In the genomic region with DNA sequence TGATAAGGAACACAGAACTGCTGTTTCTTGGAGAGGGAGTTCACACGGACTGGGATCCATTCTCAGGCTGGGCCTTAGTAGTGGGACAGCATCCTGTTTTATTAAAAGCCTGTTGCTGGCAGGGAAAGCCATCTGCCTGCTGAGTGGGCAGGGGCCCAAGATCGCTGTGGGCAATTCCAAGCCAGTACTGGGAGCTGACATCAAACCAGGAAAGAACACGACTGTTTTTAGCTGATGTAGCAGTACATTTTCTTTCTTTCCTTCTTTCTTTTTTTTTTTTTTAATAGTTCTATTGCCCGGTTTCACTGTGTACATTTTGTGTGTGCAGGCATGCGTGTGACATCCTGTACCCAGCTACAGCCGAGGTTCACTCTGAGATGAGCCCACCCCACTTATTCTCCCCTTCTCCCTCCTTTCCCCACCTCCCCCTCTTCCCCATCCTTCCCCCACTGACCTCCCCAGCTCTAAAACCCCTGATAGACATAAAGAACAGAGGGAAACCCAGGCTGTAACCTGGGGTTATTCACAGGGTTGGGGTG, we compare ENCODE assay signal across 7 cellular contexts.
DNase-seq lines count a peak whose midpoint lies in the region; ATAC-seq and TF ChIP-seq lines count a peak whose summit lies in the region.
"Not testable (repeated sequence)": the region's sequence is repeated elsewhere in the genome, so short reads cannot be mapped to it uniquely, and the experiment has no call there.

No MANE protein-coding gene starts in this region.

- in situ Hi-C loops in GM23248 (cut with MboI); gastrocnemius medialis (cut with MboI; ENCODE audit: low sequenced_read_pairs in 4 of 4): not testable (repeated sequence)

- not testable (repeated sequence) for TF ChIP-seq CTCF in SK-N-SH (IDR thresholded peaks at IDR 0.05); breast epithelium (IDR thresholded peaks at IDR 0.05); fibroblast of the aortic adventitia (IDR thresholded peaks at IDR 0.05; ENCODE audit: insufficient read depth, low read length); hepatocyte (IDR thresholded peaks at IDR 0.05; ENCODE audit: poor library complexity); gastrocnemius medialis (IDR thresholded peaks at IDR 0.05 in 4 of 5, conservative IDR thresholded peaks at IDR 0.05 in 1 of 5)

- intact Hi-C loops in breast epithelium (cut with DNase I; ENCODE audit: low total_unique reads); gastrocnemius medialis (cut with DNase I; ENCODE audit: low total_unique reads): not testable (repeated sequence)

- TF ChIP-seq EP300 in SK-N-SH (IDR thresholded peaks at IDR 0.05; ENCODE audit: borderline replicate concordance in 1 of 2, low read depth in 1 of 2, low read length in 1 of 2), result 0 out of 4 replicates have a peak, but pooled peaks of 1 of the 2 experiments have one; percentile 6

- not testable (repeated sequence) for H3K9ac ChIP-seq in GM23248, SK-N-SH

- not testable (repeated sequence) for H3K4me2 ChIP-seq in GM23248 (ENCODE audit: unreplicated experiment); hepatocyte
- 0 out of 2 replicates have a peak overlapping the region, but pooled peaks have one; percentile 24 for H3K4me2 ChIP-seq in SK-N-SH

- not testable (repeated sequence) for H2AFZ ChIP-seq in GM23248; SK-N-SH (ENCODE audit: low read depth); hepatocyte

- H3K9me3 ChIP-seq in GM23248 (ENCODE audit: low read depth); SK-N-SH; breast epithelium; hepatocyte (ENCODE audit: low read depth); mesodermal cell (ENCODE audit: control insufficient read depth, low read length); gastrocnemius medialis: not testable (repeated sequence)

- H3K27ac ChIP-seq in GM23248 (0 out of 2 replicates have a peak overlapping the region, but pooled peaks have one; percentile 15), SK-N-SH (ENCODE audit: low read depth in 2 of 2, low read length in 1 of 2) (peak overlapping the region in 1 of 2 experiments; percentile 85; a peak in 1 of 4 replicates), breast epithelium (peak overlapping the region in 1 of 2 donors; percentile 63), hepatocyte (peak overlapping the region; percentile 82), mesodermal cell (ENCODE audit: low read depth, low read length, severe bottlenecking) (peak overlapping the region; percentile 23)
- H3K27ac ChIP-seq in gastrocnemius medialis, result not testable (repeated sequence)

- POLR2A ChIA-PET in SK-N-SH (lab: Yijun Ruan, JAX), result not testable (repeated sequence)

- H3F3A ChIP-seq in GM23248 (ENCODE audit: insufficient read depth); SK-N-SH (replicated peaks; ENCODE audit: insufficient read depth): not testable (repeated sequence)

- H4K20me1 ChIP-seq in GM23248 (ENCODE audit: insufficient read depth); SK-N-SH (ENCODE audit: insufficient read depth); hepatocyte (ENCODE audit: insufficient read depth, poor library complexity, severe bottlenecking): not testable (repeated sequence)

- DNase-seq in GM23248, result peak; percentile 18
- not testable (repeated sequence) for DNase-seq in SK-N-SH; hepatocyte (ENCODE audit: low spot score)
- DNase-seq in breast epithelium (ENCODE audit: low spot score in 2 of 2), result peak; percentile 52 to 62
- peak; percentile 64 for DNase-seq in fibroblast of the aortic adventitia (ENCODE audit: low read depth)
- DNase-seq in gastrocnemius medialis, result peak; percentile 12 to 61

- not testable (repeated sequence) for H3K4me1 ChIP-seq in GM23248 (ENCODE audit: insufficient read depth); SK-N-SH (ENCODE audit: control insufficient read depth in 1 of 2, insufficient read depth in 2 of 2, low read depth in 1 of 2, low read length in 1 of 2); breast epithelium; hepatocyte (ENCODE audit: insufficient read depth); mesodermal cell (ENCODE audit: control insufficient read depth, insufficient read depth, low read length, poor library complexity, severe bottlenecking); gastrocnemius medialis

- WGBS in GM23248 (ENCODE audit: low coverage in 1 of 2, low lambda C conversion rate in 2 of 2, missing lambda C conversion rate in 2 of 2), 2 experiments, result 17% methylated on average over 1 of the region's 6 CpGs; no CpG with 5 or more reads in 1 of the 2 experiments
- no CpG with 5 or more reads among the region's 6 CpGs for WGBS in SK-N-SH (ENCODE audit: low lambda C conversion rate)
- no CpG with 5 or more reads among the region's 6 CpGs for WGBS in hepatocyte (ENCODE audit: low lambda C conversion rate, missing lambda C conversion rate)
- WGBS in mesodermal cell (ENCODE audit: insufficient coverage in 2 of 2), 2 experiments, result no CpG with 5 or more reads among the region's 6 CpGs

- H3K27me3 ChIP-seq in GM23248 (replicated peaks; ENCODE audit: insufficient read depth); SK-N-SH (ENCODE audit: insufficient read depth); breast epithelium; hepatocyte; gastrocnemius medialis: not testable (repeated sequence)

- not testable (repeated sequence) for H3K4me3 ChIP-seq in GM23248; SK-N-SH (ENCODE audit: low read depth in 2 of 2, low read length in 1 of 2); breast epithelium; fibroblast of the aortic adventitia (ENCODE audit: low read depth, low read length); hepatocyte; mesodermal cell (ENCODE audit: extremely low read depth, insufficient read depth, low read length, poor library complexity, severe bottlenecking); gastrocnemius medialis

- TF ChIP-seq POLR2A in breast epithelium (IDR thresholded peaks at IDR 0.05); gastrocnemius medialis (IDR thresholded peaks at IDR 0.05): not testable (repeated sequence)

- H3K9me2 ChIP-seq in GM23248 (ENCODE audit: insufficient read depth); SK-N-SH; hepatocyte (replicated peaks; ENCODE audit: insufficient read depth): not testable (repeated sequence)

- peak; percentile 86 to 89 for ATAC-seq in gastrocnemius medialis

- not testable (repeated sequence) for H3K36me3 ChIP-seq in GM23248 (ENCODE audit: low read depth); SK-N-SH (replicated peaks in 1 of 2; ENCODE audit: control insufficient read depth in 1 of 2, insufficient read depth in 2 of 2, low read length in 1 of 2); breast epithelium; hepatocyte (replicated peaks; ENCODE audit: insufficient read depth, low read depth); mesodermal cell (ENCODE audit: control insufficient read depth, insufficient read depth, low read length); gastrocnemius medialis

- not testable (repeated sequence) for H3K79me2 ChIP-seq in GM23248 (ENCODE audit: insufficient read depth); SK-N-SH (ENCODE audit: insufficient read depth); hepatocyte

- CTCF ChIA-PET in SK-N-SH (lab: Yijun Ruan, JAX), result not testable (repeated sequence)

- TF ChIP-seq RAD21 in SK-N-SH (IDR thresholded peaks at IDR 0.05; ENCODE audit: low read length), result not testable (repeated sequence)

TF ChIP-seq in SK-N-SH, 30 proteins besides CTCF, POLR2A, EP300 and RAD21:
- TF ChIP-seq NFIC (IDR thresholded peaks at IDR 0.05; ENCODE audit: borderline replicate concordance), result peak; percentile 17; the same call in 1 of the 2 replicates
